ENCODE assay signal across 16 cellular contexts in the genomic region with DNA sequence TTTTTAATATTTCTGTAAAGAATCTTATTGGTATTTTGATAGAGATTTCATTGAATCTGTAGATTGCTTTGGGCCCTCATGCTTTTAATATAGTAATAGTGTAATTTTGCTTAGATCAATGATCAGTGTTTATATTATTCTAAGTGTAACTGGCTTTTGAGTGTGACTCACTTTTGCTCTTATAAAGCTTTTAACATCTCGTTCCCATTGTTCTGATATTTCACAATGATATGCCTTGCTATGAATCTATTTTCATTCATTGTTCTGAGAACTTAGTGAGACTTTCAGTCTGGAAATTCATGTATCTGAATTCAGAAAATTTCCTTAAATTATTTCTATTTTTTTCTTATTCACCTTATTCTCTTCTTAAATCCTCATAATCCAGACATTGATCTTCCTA. TPM values are rescaled to one million over a fixed set of nuclear protein-coding genes. Genes with fewer than 3 reads are reported as not detected.
DNase-seq lines count a peak whose midpoint lies in the region; ATAC-seq and TF ChIP-seq lines count a peak whose summit lies in the region.
"Had no signal": no experiment of that assay in that cellular context is flagged by ENCODE, and none has a peak within 500 bp of the region (broad histone marks: within the 10 kb centered on the region; RNA-seq: fewer than 3 reads in every experiment).

No MANE protein-coding gene starts in this region.

- H3K27ac ChIP-seq in ACC112 (ENCODE audit: low read depth, low read length) (peak overlapping the region; percentile 50; the same call in 1 of the 2 replicates), PC-3 (ENCODE audit: low read length) (no peak overlapping the region), gastrocnemius medialis (no peak overlapping the region)
- H3K27ac ChIP-seq: A549 had no signal

- H3K9me3 ChIP-seq in PC-3 (ENCODE audit: low read length) (no peaks in the 10 kb centered on the region), gastrocnemius medialis (no peaks in the 10 kb centered on the region)
- H3K9me3 ChIP-seq: A549 had no signal

- H3K36me3 ChIP-seq in ACC112 (ENCODE audit: insufficient read depth, low read length) (no peaks in the 10 kb centered on the region), PC-3 (ENCODE audit: low read depth, low read length) (no peaks in the 10 kb centered on the region), gastrocnemius medialis (no peaks in the 10 kb centered on the region)

- H3K9ac ChIP-seq in PC-3 (ENCODE audit: low read length): no peak overlapping the region

- no peaks in the 10 kb centered on the region for H3F3A ChIP-seq in PC-3 (ENCODE audit: low read length, unreplicated experiment)

- H3K4me2 ChIP-seq in PC-3 (ENCODE audit: low read length): no peak overlapping the region
- H3K4me2 ChIP-seq: A549 had no signal

- DNase-seq in PC-3: peak; percentile 3
- peak; percentile 70 for DNase-seq in epithelial cell of esophagus (ENCODE audit: low read depth)
- DNase-seq in iris pigment epithelial cell (ENCODE audit: low read depth): peak; percentile 72
- DNase-seq in gastrocnemius medialis: no peak
- no peak for DNase-seq in KBM-7
- DNase-seq: HFFc6; Kasumi-1; NCI-H1105 treated with DMSO at 0.1 percent for 48 hours; NCI-H1694 treated with DMSO at 0.1 percent for 48 hours; NCI-H2107; NCI-H446; NCI-H69; NK-92 treated with Interleukin-12 subunit alpha and Interleukin-12 subunit beta, amount 100 ng/mL, for 24 hours had no signal

- H2AFZ ChIP-seq in ACC112 (ENCODE audit: low read length, unreplicated experiment): no peak overlapping the region
- H2AFZ ChIP-seq in PC-3 (ENCODE audit: low read length): no peak overlapping the region

- BruUV-seq in PC-3 (replicated peaks; lab: Mats Ljungman, UMichigan): no TSS peak

- no peaks in the 10 kb centered on the region for H3K9me2 ChIP-seq in PC-3 (replicated peaks; ENCODE audit: low read length)

- ATAC-seq in PC-3 (no peak), gastrocnemius medialis (no peak), GM18861 (IDR thresholded peaks at IDR 0.05; ENCODE audit: unreplicated experiment) (no peak)
- ATAC-seq: A549 had no signal

- intact Hi-C loops in PC-3 (cut with micrococcal nuclease) (no loop called here), gastrocnemius medialis (cut with DNase I; ENCODE audit: low total_unique reads) (no loop called here)

- in situ Hi-C loops in gastrocnemius medialis (cut with MboI; ENCODE audit: low sequenced_read_pairs in 4 of 4): no loop called here
- in situ Hi-C loops in KBM-7 (cut with MboI; ENCODE audit: low pct_unique_long_range_greater_than_20kb, low sequenced_read_pairs): no loop called here

- POLR2A ChIA-PET in PC-3 (lab: Charles Lee; ENCODE audit: unreplicated experiment): no interaction called here

- TF ChIP-seq CTCF in PC-3 (conservative IDR thresholded peaks at IDR 0.05; ENCODE audit: low read depth, low read length) (no peak), epithelial cell of esophagus (IDR thresholded peaks at IDR 0.05; ENCODE audit: insufficient read depth, low read depth, low read length, missing control alignments) (no peak), gastrocnemius medialis (IDR thresholded peaks at IDR 0.05 in 4 of 5, conservative IDR thresholded peaks at IDR 0.05 in 1 of 5) (no peak)

- CTCF ChIA-PET in PC-3 (lab: Charles Lee): no interaction called here

- H3K27me3 ChIP-seq in ACC112 (ENCODE audit: insufficient read depth, low read length) (no peaks in the 10 kb centered on the region), PC-3 (ENCODE audit: low read length) (no peaks in the 10 kb centered on the region), gastrocnemius medialis (no peaks in the 10 kb centered on the region)

- H3K79me2 ChIP-seq in ACC112 (ENCODE audit: control insufficient read depth, insufficient read depth, low read length, unreplicated experiment) (no peaks in the 10 kb centered on the region), PC-3 (ENCODE audit: low read length) (no peaks in the 10 kb centered on the region)

- H3K4me1 ChIP-seq in ACC112 (ENCODE audit: control insufficient read depth, insufficient read depth, low read length, unreplicated experiment) (peaks cover 14% of the 10 kb centered on the region), PC-3 (ENCODE audit: insufficient read depth, low read length) (peaks cover 11% of the 10 kb centered on the region), gastrocnemius medialis (no peaks in the 10 kb centered on the region)
- H3K4me1 ChIP-seq: A549 had no signal

- no peaks in the 10 kb centered on the region for H4K20me1 ChIP-seq in PC-3 (ENCODE audit: low read length)

- H3K4me3 ChIP-seq in ACC112 (ENCODE audit: low read depth, low read length): no peak overlapping the region
- no peak overlapping the region for H3K4me3 ChIP-seq in PC-3 (ENCODE audit: low read length)
- no peak overlapping the region for H3K4me3 ChIP-seq in epithelial cell of esophagus (ENCODE audit: low read length)
- no peak overlapping the region for H3K4me3 ChIP-seq in gastrocnemius medialis
- H3K4me3 ChIP-seq: A549 had no signal

- TF ChIP-seq POLR2A in gastrocnemius medialis (IDR thresholded peaks at IDR 0.05): no peak

RNA-seq across cellular contexts. Expression of gene MAMDC2, which starts 13.5 kb away (rescaled TPM):
- not detected in 2 replicates for total RNA-seq in PC-3 (2014; rRNA removed)
- total RNA-seq in gastrocnemius medialis: 1 to 10 TPM; 4.9 to 9.9 (median 8.7) TPM

Comparison
In these comparisons a context has a peak if more than half of its experiments do, and no peak if none do; other contexts are left out.
1. DNase-seq: peak in PC-3 (single experiment), epithelial cell of esophagus (single experiment) and iris pigment epithelial cell (single experiment); none in gastrocnemius medialis (0 of 2) and KBM-7 (single experiment).